In genomic region chr16:89829630-89830437, GRCh38 we compare ENCODE assay signal across 1 cellular context.
TF ChIP-seq lines count a peak whose summit lies in the region.

No MANE protein-coding gene starts in this region.

TF ChIP-seq in HepG2, 621 proteins besides CTCF, POLR2A, EP300 and RAD21 (continued from another document):
- TF ChIP-seq ZNF407 (CRISPR knock-in tag; IDR thresholded peaks at IDR 0.05; ENCODE audit: not compliant biosample characterization), result peak; percentile 40
- TF ChIP-seq RBM22 (optimal IDR thresholded peaks at IDR 0.05; ENCODE audit: low read length), result peak; percentile 31
- no peak for TF ChIP-seq ZNF816 (CRISPR knock-in tag; IDR thresholded peaks at IDR 0.05; ENCODE audit: borderline replicate concordance)
- peak; percentile 74 for TF ChIP-seq RARA (CRISPR knock-in tag; IDR thresholded peaks at IDR 0.05)
- TF ChIP-seq, protein P1, sequence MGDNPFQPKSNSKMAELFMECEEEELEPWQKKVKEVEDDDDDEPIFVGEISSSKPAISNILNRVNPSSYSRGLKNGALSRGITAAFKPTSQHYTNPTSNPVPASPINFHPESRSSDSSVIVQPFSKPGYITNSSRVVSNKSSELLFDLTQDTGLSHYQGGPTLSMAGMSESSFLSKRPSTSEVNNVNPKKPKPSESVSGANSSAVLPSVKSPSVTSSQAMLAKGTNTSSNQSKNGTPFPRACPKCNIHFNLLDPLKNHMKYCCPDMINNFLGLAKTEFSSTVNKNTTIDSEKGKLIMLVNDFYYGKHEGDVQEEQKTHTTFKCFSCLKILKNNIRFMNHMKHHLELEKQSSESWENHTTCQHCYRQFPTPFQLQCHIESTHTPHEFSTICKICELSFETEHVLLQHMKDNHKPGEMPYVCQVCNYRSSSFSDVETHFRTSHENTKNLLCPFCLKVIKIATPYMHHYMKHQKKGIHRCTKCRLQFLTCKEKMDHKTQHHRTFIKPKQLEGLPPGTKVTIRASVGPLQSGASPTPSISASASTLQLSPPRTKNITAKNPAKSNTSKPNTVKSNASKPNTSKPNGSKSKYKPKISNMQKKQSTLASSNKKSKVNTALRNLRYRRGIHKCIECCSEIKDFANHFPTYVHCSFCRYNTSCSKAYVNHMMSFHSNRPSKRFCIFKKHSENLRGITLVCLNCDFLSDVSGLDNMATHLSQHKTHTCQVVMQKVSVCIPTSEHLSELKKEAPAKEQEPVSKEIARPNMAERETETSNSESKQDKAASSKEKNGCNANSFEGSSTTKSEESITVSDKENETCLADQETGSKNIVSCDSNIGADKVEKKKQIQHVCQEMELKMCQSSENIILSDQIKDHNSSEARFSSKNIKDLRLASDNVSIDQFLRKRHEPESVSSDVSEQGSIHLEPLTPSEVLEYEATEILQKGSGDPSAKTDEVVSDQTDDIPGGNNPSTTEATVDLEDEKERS (CRISPR knock-in tag; IDR thresholded peaks at IDR 0.05), result 0 out of 2 replicates have a peak, but pooled peaks have one; percentile 40
- TF ChIP-seq GATAD1 (CRISPR knock-in tag; IDR thresholded peaks at IDR 0.05), result peak; percentile 37; the same call in 1 of the 2 replicates
- TF ChIP-seq ZNF563 (CRISPR knock-in tag; IDR thresholded peaks at IDR 0.05), result peak; percentile 59; the same call in 1 of the 2 replicates
- peak; percentile 86; the same call in 1 of the 2 replicates for TF ChIP-seq NFKB2 (CRISPR knock-in tag; IDR thresholded peaks at IDR 0.05; ENCODE audit: borderline replicate concordance)
- TF ChIP-seq ZNF335 (CRISPR knock-in tag; IDR thresholded peaks at IDR 0.05), result 0 out of 2 replicates have a peak, but pooled peaks have one; percentile 20
- peak; percentile 81; the same call in 1 of the 2 replicates for TF ChIP-seq MTERF4 (CRISPR knock-in tag; IDR thresholded peaks at IDR 0.05)
- peak; percentile 65 for TF ChIP-seq MEF2D (CRISPR knock-in tag; IDR thresholded peaks at IDR 0.05)
- peak; percentile 86 for TF ChIP-seq ELF3 (CRISPR knock-in tag; IDR thresholded peaks at IDR 0.05)
- TF ChIP-seq HINFP (CRISPR knock-in tag; IDR thresholded peaks at IDR 0.05; ENCODE audit: low read depth), result peak; percentile 8; the same call in 1 of the 2 replicates
- TF ChIP-seq HIVEP1 (CRISPR knock-in tag; IDR thresholded peaks at IDR 0.05), result no peak
- TF ChIP-seq AKAP8 (CRISPR knock-in tag; IDR thresholded peaks at IDR 0.05), result peak; percentile 29; the same call in 1 of the 2 replicates
- TF ChIP-seq SP2 (CRISPR knock-in tag; IDR thresholded peaks at IDR 0.05), result no peak; the same call in 1 of the 2 replicates
- TF ChIP-seq ZSCAN12 (CRISPR knock-in tag; IDR thresholded peaks at IDR 0.05), result no peak
- no peak for TF ChIP-seq SOX13 (IDR thresholded peaks at IDR 0.05)
- TF ChIP-seq SOX13 (CRISPR knock-in tag; conservative IDR thresholded peaks at IDR 0.05 in 1 of 2, IDR thresholded peaks at IDR 0.05 in 1 of 2), result peak in 1 of 2 experiments; percentile 62; a peak in 2 of 4 replicates
- TF ChIP-seq U2AF1 (optimal IDR thresholded peaks at IDR 0.05; ENCODE audit: low read depth, low read length), result no peak
- no peak for TF ChIP-seq MAZ (IDR thresholded peaks at IDR 0.05; ENCODE audit: borderline replicate concordance, low read depth, low read length)
- peak; percentile 73 for TF ChIP-seq MAZ (CRISPR knock-in tag; IDR thresholded peaks at IDR 0.05; ENCODE audit: low read depth)
- 0 out of 2 replicates have a peak, but pooled peaks have one; percentile 12 for TF ChIP-seq ZNF550 (CRISPR knock-in tag; IDR thresholded peaks at IDR 0.05; ENCODE audit: borderline replicate concordance)
- TF ChIP-seq NFKBIZ (CRISPR knock-in tag; IDR thresholded peaks at IDR 0.05), result 0 out of 2 replicates have a peak, but pooled peaks have one; percentile 66
- TF ChIP-seq ZBTB42 (CRISPR knock-in tag; IDR thresholded peaks at IDR 0.05), result no peak
- TF ChIP-seq ZNF256 (CRISPR knock-in tag; conservative IDR thresholded peaks at IDR 0.05), result no peak; the same call in 1 of the 2 replicates
- peak; percentile 74 for TF ChIP-seq CCAR2 (optimal IDR thresholded peaks at IDR 0.05; ENCODE audit: low read depth, low read length)
- TF ChIP-seq RBAK (CRISPR knock-in tag; IDR thresholded peaks at IDR 0.05), result 0 out of 2 replicates have a peak, but pooled peaks have one; percentile 10
- TF ChIP-seq ZNF775 (CRISPR knock-in tag; IDR thresholded peaks at IDR 0.05; ENCODE audit: borderline replicate concordance), result 0 out of 2 replicates have a peak, but pooled peaks have one; percentile 7
- 0 out of 2 replicates have a peak, but pooled peaks have one; percentile 8 for TF ChIP-seq NFIB (CRISPR knock-in tag; IDR thresholded peaks at IDR 0.05; ENCODE audit: borderline replicate concordance)
